ENCODE assay signal across 23 cellular contexts in genomic region chr1:34049994-34050393, GRCh38.
A peak's percentile ranks its signal among the peaks of the same experiment; 100 is the strongest.
DNase-seq lines count a peak whose midpoint lies in the region; ATAC-seq and TF ChIP-seq lines count a peak whose summit lies in the region.
"Had no signal": no experiment of that assay in that cellular context is flagged by ENCODE, and none has a peak within 500 bp of the region (broad histone marks: within the 10 kb centered on the region; RNA-seq: fewer than 3 reads in every experiment).

No MANE protein-coding gene starts in this region.

- POLR2A ChIA-PET in GM10248 (lab: Yijun Ruan, JAX) = no interaction called here

- ATAC-seq in HG02623 (IDR thresholded peaks at IDR 0.05; ENCODE audit: unreplicated experiment) = no peak
- no peak for ATAC-seq in stimulated activated naive B cell treated with anti-CD40 and anti-IgM and Interleukin-4, amounts not matched to agents 10 μg/mL and 1 μg/mL and 100 μg/mL, for 72 hours (replicated peaks)
- ATAC-seq: A549, GM23338, HCT116 had no signal

- CTCF ChIA-PET in GM10248 (lab: Yijun Ruan, JAX) = no interaction called here

- H3K4me2 ChIP-seq in MM.1S (ENCODE audit: low read depth, low read length) = no peak overlapping the region
- H3K4me2 ChIP-seq: A549; BLaER1 treated with 17β-estradiol and CSF1 and Interleukin-3, amounts not matched to agents 10 nM and 100 nM; GM23338 had no signal

- H3K4me3 ChIP-seq in MM.1S (ENCODE audit: low read length) = no peak overlapping the region
- H3K4me3 ChIP-seq: A549; BLaER1 treated with 17β-estradiol and CSF1 and Interleukin-3, amounts not matched to agents 10 nM and 100 nM; GM23338 had no signal

- DNase-seq in MM.1S (no peak), substantia nigra (lab: John Stamatoyannopoulos, UW) (no peak), GM10248 (ENCODE audit: extremely low spot score) (no peak)
- DNase-seq in stimulated activated naive B cell treated with anti-CD40 and anti-IgM and Interleukin-4, amounts not matched to agents 10 μg/mL and 1 μg/mL and 100 μg/mL, for 72 hours = no peak
- DNase-seq: 8988T; ACHN; AML-193; BE2C; CD4-positive, alpha-beta T cell; CD8-positive, alpha-beta memory T cell; DMS 273 treated with DMSO at 0.1 percent for 48 hours; DMS79; EL; GDM1; H9; HFFc6 had no signal

- no peak overlapping the region for H3K4me3 Mint-ChIP-seq in stimulated activated naive B cell treated with anti-CD40 and anti-IgM and Interleukin-4, amounts not matched to agents 10 μg/mL and 1 μg/mL and 100 μg/mL, for 72 hours
- H3K4me3 Mint-ChIP-seq: CD14-positive monocyte; CD4-positive, alpha-beta T cell; CD8-positive, alpha-beta memory T cell; GM23338; H9; HFFc6 had no signal

- no peak overlapping the region for H2AFZ ChIP-seq in MM.1S (ENCODE audit: low read length)
- H2AFZ ChIP-seq: GM23338 had no signal

- H3K27me3 ChIP-seq in MM.1S (replicated peaks; ENCODE audit: insufficient read depth, low read length) = no peaks in the 10 kb centered on the region
- H3K27me3 ChIP-seq: BE2C; BLaER1 treated with 17β-estradiol and CSF1 and Interleukin-3, amounts not matched to agents 10 nM and 100 nM had no signal

- no peak overlapping the region for H3K27ac Mint-ChIP-seq in stimulated activated naive B cell treated with anti-CD40 and anti-IgM and Interleukin-4, amounts not matched to agents 10 μg/mL and 1 μg/mL and 100 μg/mL, for 72 hours
- H3K27ac Mint-ChIP-seq: CD14-positive monocyte; CD4-positive, alpha-beta T cell; CD8-positive, alpha-beta memory T cell; GM23338; H9; HFFc6 had no signal

- no peaks in the 10 kb centered on the region for H3K4me1 Mint-ChIP-seq in stimulated activated naive B cell treated with anti-CD40 and anti-IgM and Interleukin-4, amounts not matched to agents 10 μg/mL and 1 μg/mL and 100 μg/mL, for 72 hours
- H3K4me1 Mint-ChIP-seq: CD14-positive monocyte; CD8-positive, alpha-beta memory T cell had no signal

- no peak for TF ChIP-seq CTCF in MM.1S (IDR thresholded peaks at IDR 0.05; ENCODE audit: low read length)
- TF ChIP-seq CTCF in GM10248 (IDR thresholded peaks at IDR 0.05; ENCODE audit: control extremely low read depth, extremely low read depth, low read depth, missing control alignments) = no peak

- peak overlapping the region; percentile 71; the same call in 1 of the 2 replicates for H3K27ac ChIP-seq in MM.1S (ENCODE audit: low read length)
- peak overlapping the region; percentile 84 for H3K27ac ChIP-seq in cingulate gyrus (ENCODE audit: low read depth, low read length)
- peak overlapping the region; percentile 80 for H3K27ac ChIP-seq in substantia nigra (ENCODE audit: low read depth, low read length, poor library complexity, severe bottlenecking)
- H3K27ac ChIP-seq: A549; BLaER1 treated with 17β-estradiol and CSF1 and Interleukin-3, amounts not matched to agents 10 nM and 100 nM had no signal

- H3K4me1 ChIP-seq in MM.1S (ENCODE audit: low read length) = peaks cover 12% of the 10 kb centered on the region; the same call in 1 of the 2 replicates
- H3K4me1 ChIP-seq: A549; BE2C; BLaER1 treated with 17β-estradiol and CSF1 and Interleukin-3, amounts not matched to agents 10 nM and 100 nM had no signal

- peaks cover 0 to 7% of the 10 kb centered on the region in 2 donors for H3K27me3 Mint-ChIP-seq in stimulated activated naive B cell treated with anti-CD40 and anti-IgM and Interleukin-4, amounts not matched to agents 10 μg/mL and 1 μg/mL and 100 μg/mL, for 72 hours

- no peak overlapping the region for H3K9ac ChIP-seq in MM.1S (ENCODE audit: low read length)
- H3K9ac ChIP-seq: BLaER1 treated with 17β-estradiol and CSF1 and Interleukin-3, amounts not matched to agents 10 nM and 100 nM had no signal

- H3K79me2 ChIP-seq in MM.1S (ENCODE audit: low read length) = no peaks in the 10 kb centered on the region

- no peaks in the 10 kb centered on the region for H3K9me3 ChIP-seq in MM.1S (replicated peaks; ENCODE audit: insufficient read depth, low read length)
- H3K9me3 ChIP-seq: A549, BE2C had no signal

- H4K20me1 ChIP-seq in MM.1S (ENCODE audit: insufficient read depth, low read length) = no peaks in the 10 kb centered on the region
- H4K20me1 ChIP-seq: BLaER1 treated with 17β-estradiol and CSF1 and Interleukin-3, amounts not matched to agents 10 nM and 100 nM had no signal

- H3K9me2 ChIP-seq in MM.1S (replicated peaks; ENCODE audit: insufficient read depth, low read length) = no peaks in the 10 kb centered on the region

- no peaks in the 10 kb centered on the region for H3F3A ChIP-seq in MM.1S (ENCODE audit: insufficient read depth, low read length)

- H3K9me3 Mint-ChIP-seq in stimulated activated naive B cell treated with anti-CD40 and anti-IgM and Interleukin-4, amounts not matched to agents 10 μg/mL and 1 μg/mL and 100 μg/mL, for 72 hours = no peaks in the 10 kb centered on the region
- H3K9me3 Mint-ChIP-seq: CD4-positive, alpha-beta T cell had no signal

- no peaks in the 10 kb centered on the region for H3K36me3 ChIP-seq in MM.1S (replicated peaks; ENCODE audit: insufficient read depth, low read length)
- H3K36me3 ChIP-seq: BE2C; BLaER1 treated with 17β-estradiol and CSF1 and Interleukin-3, amounts not matched to agents 10 nM and 100 nM had no signal

- H3K36me3 Mint-ChIP-seq in stimulated activated naive B cell treated with anti-CD40 and anti-IgM and Interleukin-4, amounts not matched to agents 10 μg/mL and 1 μg/mL and 100 μg/mL, for 72 hours = no peaks in the 10 kb centered on the region
- H3K36me3 Mint-ChIP-seq: CD14-positive monocyte; CD8-positive, alpha-beta memory T cell had no signal
